ENCODE assay signal across 6 cellular contexts in genomic region chr4:152248347-152248746, GRCh38.
"Had no signal": no experiment of that assay in that cellular context is flagged by ENCODE, and none has a peak within 500 bp of the region (broad histone marks: within the 10 kb centered on the region; RNA-seq: fewer than 3 reads in every experiment).

No MANE protein-coding gene starts in this region.

- ATAC-seq: K562 had no signal

- DNase-seq: GM23248, GOT3, H9, HCEC 1CT, IMR-90 had no signal

- H3K27ac Mint-ChIP-seq: H9 had no signal

- H3K27ac ChIP-seq: GM23248 had no signal

- H3K4me3 Mint-ChIP-seq: H9 had no signal

- H3K4me3 ChIP-seq: GM23248, K562 had no signal
